ENCODE assay signal across 2 cellular contexts in genomic region chr6:20705741-20706140, GRCh38.
TF ChIP-seq lines count a peak whose summit lies in the region.

No MANE protein-coding gene starts in this region.

TF ChIP-seq in HEK293, 187 proteins besides CTCF, POLR2A, EP300 and RAD21 (continued from another document):
- no peak for TF ChIP-seq ZBTB26 (tag by site-specific recombination; optimal IDR thresholded peaks at IDR 0.05)

TF ChIP-seq in H1, 55 proteins besides CTCF, POLR2A, EP300 and RAD21 (continued from another document):
- TF ChIP-seq CHD7 (IDR thresholded peaks at IDR 0.05; ENCODE audit: insufficient replicate concordance, low read length) (no peak), YY1 (IDR thresholded peaks at IDR 0.05; ENCODE audit: low read depth, low read length) (no peak), ATF3 (IDR thresholded peaks at IDR 0.05; ENCODE audit: insufficient read depth, low read depth, low read length) (no peak)
